8 cellular contexts compared by ENCODE assay signal in genomic region chr3:157088506-157089454, GRCh38.
DNase-seq lines count a peak whose midpoint lies in the region; ATAC-seq and TF ChIP-seq lines count a peak whose summit lies in the region.

No MANE protein-coding gene starts in this region.

- peak overlapping the region; percentile 75 for H3K27ac ChIP-seq in DND-41 (ENCODE audit: low read length)
- H3K27ac ChIP-seq in Karpas-422 (ENCODE audit: low read length): peak overlapping the region; percentile 86
- H3K27ac ChIP-seq in neutrophil: peak overlapping the region; percentile 13
- H3K27ac ChIP-seq in testis: peak overlapping the region; percentile 97 to 99

- peak; percentile 33 for TF ChIP-seq CTCF in DND-41 (IDR thresholded peaks at IDR 0.05; ENCODE audit: borderline replicate concordance, extremely low read depth, low read length, poor library complexity, severe bottlenecking)
- TF ChIP-seq CTCF in foreskin fibroblast (IDR thresholded peaks at IDR 0.05; ENCODE audit: low read depth, low read length): no peak
- TF ChIP-seq CTCF in neutrophil (IDR thresholded peaks at IDR 0.05): no peak
- peak in 1 of 3 experiments; percentile 44 for TF ChIP-seq CTCF in testis (IDR thresholded peaks at IDR 0.05)

- peak overlapping the region; percentile 75 for H3K9ac ChIP-seq in DND-41 (ENCODE audit: low read depth, low read length)
- H3K9ac ChIP-seq in Karpas-422 (ENCODE audit: low read length): peak overlapping the region; percentile 79

- intact Hi-C loops in testis (cut with DNase I; ENCODE audit: low total_unique reads): loop anchor here (2.0 to 5.0 kb wide), 2 partner anchors 42 to 411 kb away; no protein-coding TSS in a partner anchor

- no peaks in the 10 kb centered on the region for H3K9me2 ChIP-seq in Karpas-422 (replicated peaks; ENCODE audit: insufficient read depth, low read length)

- H3K36me3 ChIP-seq in DND-41 (ENCODE audit: insufficient read depth, low read length) (no peaks in the 10 kb centered on the region), Karpas-422 (ENCODE audit: insufficient read depth, low read length) (no peaks in the 10 kb centered on the region), neutrophil (no peaks in the 10 kb centered on the region), testis (ENCODE audit: low read depth, missing control alignments) (no peaks in the 10 kb centered on the region)

- peak overlapping the region; percentile 81 to 86 for H3K4me3 Mint-ChIP-seq in activated T-cell treated with anti-CD3 and anti-CD28 coated beads, Interleukin-2, amount 50 U/mL, for 72 hours

- H2AFZ ChIP-seq in DND-41 (ENCODE audit: low read depth, low read length) (peak overlapping the region; percentile 88), Karpas-422 (ENCODE audit: low read length) (peak overlapping the region; percentile 89)

- ATAC-seq in DND-41 (ENCODE audit: insufficient read depth, low read depth): peak; percentile 93
- peak; percentile 72 for ATAC-seq in GM21737 (IDR thresholded peaks at IDR 0.05; ENCODE audit: unreplicated experiment)
- peak; percentile 87 to 88 for ATAC-seq in activated T-cell treated with anti-CD3 and anti-CD28 coated beads, Interleukin-2, amount 50 U/mL, for 72 hours (replicated peaks in 1 of 2)

- 0% methylated on average over 30 to 58 of the region's 61 CpGs for WGBS in testis, 2 donors

- peaks cover 1 to 9% of the 10 kb centered on the region in 2 donors for H3K9me3 Mint-ChIP-seq in activated T-cell treated with anti-CD3 and anti-CD28 coated beads, Interleukin-2, amount 50 U/mL, for 72 hours

- no peaks in the 10 kb centered on the region for H3K27me3 ChIP-seq in DND-41 (ENCODE audit: insufficient read depth, low read length, poor library complexity)
- no peaks in the 10 kb centered on the region for H3K27me3 ChIP-seq in Karpas-422 (ENCODE audit: low read length)
- peaks cover 21% of the 10 kb centered on the region for H3K27me3 ChIP-seq in neutrophil
- no peaks in the 10 kb centered on the region for H3K27me3 ChIP-seq in testis

- H3K27me3 Mint-ChIP-seq in activated T-cell treated with anti-CD3 and anti-CD28 coated beads, Interleukin-2, amount 50 U/mL, for 72 hours (ENCODE audit: low read depth): no peaks in the 10 kb centered on the region

- H3K79me2 ChIP-seq in DND-41 (ENCODE audit: insufficient read depth, low read length): no peaks in the 10 kb centered on the region
- no peaks in the 10 kb centered on the region for H3K79me2 ChIP-seq in Karpas-422 (ENCODE audit: low read length)

- H3K4me3 ChIP-seq in DND-41 (ENCODE audit: low read depth in 1 of 2, low read length in 2 of 2) (peak overlapping the region; percentile 44 to 62; a peak in 3 of 4 replicates), Karpas-422 (ENCODE audit: low read length) (peak overlapping the region; percentile 70), foreskin fibroblast (ENCODE audit: low read depth in 1 of 2, low read length in 2 of 2) (peak overlapping the region; percentile 58), neutrophil (ENCODE audit: low read depth in 1 of 2, low read length in 1 of 2) (peak overlapping the region; percentile 65 to 72), testis (peak overlapping the region; percentile 60 to 64)

- H3K4me1 ChIP-seq in DND-41 (ENCODE audit: insufficient read depth, low read length): peaks cover 32% of the 10 kb centered on the region
- peaks cover 50% of the 10 kb centered on the region for H3K4me1 ChIP-seq in Karpas-422 (ENCODE audit: low read length)
- H3K4me1 ChIP-seq in neutrophil (ENCODE audit: control insufficient read depth in 1 of 2, insufficient read depth in 1 of 2, low read depth in 1 of 2, low read length in 1 of 2): peaks cover 20 to 23% of the 10 kb centered on the region in 2 experiments
- peaks cover 40% of the 10 kb centered on the region for H3K4me1 ChIP-seq in testis

- DNase-seq in DND-41: peak; percentile 93
- DNase-seq in Karpas-422: peak; percentile 98
- peak; percentile 95 to 96 for DNase-seq in activated T-cell treated with anti-CD3 and anti-CD28 coated beads, Interleukin-2, amount 50 U/mL, for 72 hours
- peak; percentile 92 to 98 for DNase-seq in foreskin fibroblast
- DNase-seq in testis: peak; percentile 96
- DNase-seq in DMS153 treated with DMSO at 0.1 percent for 48 hours (lab: John Stamatoyannopoulos, UW; ENCODE audit: unreplicated experiment): no peak

- peaks cover 83% of the 10 kb centered on the region for H3K4me1 Mint-ChIP-seq in activated T-cell treated with anti-CD3 and anti-CD28 coated beads, Interleukin-2, amount 50 U/mL, for 72 hours (ENCODE audit: low read depth)

- peaks cover 1 to 2% of the 10 kb centered on the region in 2 donors for H3K36me3 Mint-ChIP-seq in activated T-cell treated with anti-CD3 and anti-CD28 coated beads, Interleukin-2, amount 50 U/mL, for 72 hours (ENCODE audit: insufficient read depth in 2 of 2)

- H3K27ac Mint-ChIP-seq in activated T-cell treated with anti-CD3 and anti-CD28 coated beads, Interleukin-2, amount 50 U/mL, for 72 hours: peak overlapping the region; percentile 80

- H3K9me3 ChIP-seq in DND-41 (ENCODE audit: insufficient read depth, low read length, severe bottlenecking) (no peaks in the 10 kb centered on the region), Karpas-422 (ENCODE audit: low read length) (no peaks in the 10 kb centered on the region), neutrophil (no peaks in the 10 kb centered on the region), testis (no peaks in the 10 kb centered on the region)

- H3K4me2 ChIP-seq in DND-41 (ENCODE audit: insufficient read depth, low read length) (peak overlapping the region; percentile 68), Karpas-422 (ENCODE audit: low read depth, low read length, poor library complexity, severe bottlenecking) (peak overlapping the region; percentile 80)

- no peak for TF ChIP-seq POLR2A in testis (IDR thresholded peaks at IDR 0.05)

- H4K20me1 ChIP-seq in DND-41 (ENCODE audit: insufficient read depth, low read length) (no peaks in the 10 kb centered on the region), Karpas-422 (ENCODE audit: insufficient read depth, low read depth, low read length) (no peaks in the 10 kb centered on the region)

Comparison
In these comparisons a context has a peak if more than half of its experiments do, and no peak if none do; other contexts are left out.
1. H3K27ac ChIP-seq: peak in every context shown above with its lines; median percentile 98 in testis; 86 in Karpas-422; 75 in DND-41; 13 in neutrophil.